Comparison of ENCODE assay signal across 8 cellular contexts in genomic region chr1:65066766-65067490, GRCh38.
DNase-seq lines count a peak whose midpoint lies in the region; ATAC-seq and TF ChIP-seq lines count a peak whose summit lies in the region.

No MANE protein-coding gene starts in this region.

- H2AFZ ChIP-seq in fibroblast of lung (ENCODE audit: low read length), result peak overlapping the region; percentile 61

- H3K36me3 Mint-ChIP-seq in naive B cell, result peaks cover 0 to 4% of the 10 kb centered on the region in 2 donors
- H3K36me3 Mint-ChIP-seq in stimulated activated effector memory CD8-positive, alpha-beta T cell treated with anti-CD3 and anti-CD28 coated beads, Interleukin-12 subunit alpha, Interleukin-12 subunit beta, amount 100 ng/mL, for 72 hours, result peaks cover 18% of the 10 kb centered on the region

- H3K9ac ChIP-seq in fibroblast of lung (ENCODE audit: insufficient read depth, low read length), result peak overlapping the region; percentile 85

- H3K4me3 ChIP-seq in Panc1 (ENCODE audit: low read depth in 2 of 2, low read length in 2 of 2) (peak overlapping the region; percentile 49 to 54), fibroblast of lung (replicated peaks in 1 of 4; ENCODE audit: control extremely low read depth in 1 of 4, insufficient read depth in 1 of 4, low read depth in 3 of 4, low read length in 4 of 4) (peak overlapping the region; percentile 35 to 90 (median 58))

- in situ Hi-C loops in Panc1 (cut with HindIII; ENCODE audit: low pct_unique_long_range_greater_than_20kb, low sequenced_read_pairs), result no loop called here

- H3K36me3 ChIP-seq in Panc1 (ENCODE audit: control insufficient read depth, insufficient read depth, low read length) (peaks cover 3% of the 10 kb centered on the region; the same call in 1 of the 2 replicates), fibroblast of lung (ENCODE audit: control insufficient read depth, insufficient read depth, low read length) (no peaks in the 10 kb centered on the region)

- POLR2A ChIA-PET in Panc1 (lab: Charles Lee), result no interaction called here

- peak overlapping the region; percentile 93 to 99 (median 96) for H3K4me3 Mint-ChIP-seq in naive B cell
- peak overlapping the region; percentile 90 for H3K4me3 Mint-ChIP-seq in stimulated activated effector memory CD8-positive, alpha-beta T cell treated with anti-CD3 and anti-CD28 coated beads, Interleukin-12 subunit alpha, Interleukin-12 subunit beta, amount 100 ng/mL, for 72 hours

- no TSS peak for BruUV-seq in Panc1 (replicated peaks; lab: Mats Ljungman, UMichigan)

- H3K27me3 ChIP-seq in Panc1 (ENCODE audit: control insufficient read depth, insufficient read depth, low read length) (peaks cover 13% of the 10 kb centered on the region), fibroblast of lung (ENCODE audit: control insufficient read depth, insufficient read depth, low read length) (no peaks in the 10 kb centered on the region)

- H3K27me3 Mint-ChIP-seq in naive B cell, result no peaks in the 10 kb centered on the region

- CTCF ChIA-PET in Panc1 (lab: Charles Lee), result no interaction called here

- intact Hi-C loops in Panc1 (cut with micrococcal nuclease; ENCODE audit: unreplicated experiment), result loop anchor here (10.0 kb wide), 1 partner anchor 358 kb away; the partner anchor contains the start of genes LEPR and LEPROT

- H3K9me3 Mint-ChIP-seq in naive B cell, result no peaks in the 10 kb centered on the region
- no peaks in the 10 kb centered on the region for H3K9me3 Mint-ChIP-seq in stimulated activated effector memory CD8-positive, alpha-beta T cell treated with anti-CD3 and anti-CD28 coated beads, Interleukin-12 subunit alpha, Interleukin-12 subunit beta, amount 100 ng/mL, for 72 hours

- peak; percentile 54 for ATAC-seq in HG03354 (IDR thresholded peaks at IDR 0.05; ENCODE audit: poor library complexity, severe bottlenecking, unreplicated experiment)
- peak; percentile 79 for ATAC-seq in Panc1
- ATAC-seq in naive B cell (ENCODE audit: low read depth in 2 of 2), result peak; percentile 73 to 74
- peak; percentile 79 for ATAC-seq in stimulated activated effector memory CD8-positive, alpha-beta T cell treated with anti-CD3 and anti-CD28 coated beads, Interleukin-12 subunit alpha, Interleukin-12 subunit beta, amount 100 ng/mL, for 72 hours

- H3K27ac ChIP-seq in Panc1 (ENCODE audit: low read length) (no peak overlapping the region), fibroblast of lung (ENCODE audit: insufficient read depth, low read length) (no peak overlapping the region)

- no peaks in the 10 kb centered on the region for H4K20me1 ChIP-seq in fibroblast of lung (ENCODE audit: control insufficient read depth, extremely low read depth, insufficient read depth, low read length)

- TF ChIP-seq CTCF in Panc1 (IDR thresholded peaks at IDR 0.05), result no peak
- no peak for TF ChIP-seq CTCF in fibroblast of lung (conservative IDR thresholded peaks at IDR 0.05 in 1 of 2, IDR thresholded peaks at IDR 0.05 in 1 of 2; ENCODE audit: low read depth in 1 of 2, low read length in 2 of 2)

- no peaks in the 10 kb centered on the region; the same call in 1 of the 2 replicates for H3K4me1 ChIP-seq in Panc1 (ENCODE audit: control insufficient read depth, insufficient read depth, low read length)
- H3K4me1 ChIP-seq in fibroblast of lung (ENCODE audit: control insufficient read depth, extremely low read depth, insufficient read depth, low read length), result peaks cover 6% of the 10 kb centered on the region

- peak overlapping the region; percentile 81 to 100 (median 98) for H3K27ac Mint-ChIP-seq in naive B cell
- peak overlapping the region; percentile 92 for H3K27ac Mint-ChIP-seq in stimulated activated effector memory CD8-positive, alpha-beta T cell treated with anti-CD3 and anti-CD28 coated beads, Interleukin-12 subunit alpha, Interleukin-12 subunit beta, amount 100 ng/mL, for 72 hours

- peaks cover 44 to 66% (median 57%) of the 10 kb centered on the region in 3 donors for H3K4me1 Mint-ChIP-seq in naive B cell
- H3K4me1 Mint-ChIP-seq in stimulated activated effector memory CD8-positive, alpha-beta T cell treated with anti-CD3 and anti-CD28 coated beads, Interleukin-12 subunit alpha, Interleukin-12 subunit beta, amount 100 ng/mL, for 72 hours, result peaks cover 51% of the 10 kb centered on the region

- H3K9me3 ChIP-seq in Panc1 (ENCODE audit: control insufficient read depth, insufficient read depth, low read depth, low read length) (no peaks in the 10 kb centered on the region), fibroblast of lung (ENCODE audit: control insufficient read depth, insufficient read depth, low read depth, low read length) (no peaks in the 10 kb centered on the region)

- DNase-seq in SIG-M5 treated with dmso at 0.1 percent for 504 hours (lab: John Stamatoyannopoulos, UW; ENCODE audit: unreplicated experiment), result peak; percentile 68
- DNase-seq in SIG-M5 (lab: John Stamatoyannopoulos, UW), result no peak
- no peak for DNase-seq in Panc1 (ENCODE audit: low read depth, low spot score)
- DNase-seq in activated T-helper 1 cell treated with anti-CD3 and anti-CD28 coated beads, Interleukin-2, amount 50 U/mL, for 16 hours (ENCODE audit: low read depth in 1 of 2, low spot score in 1 of 2), result peak; percentile 65 to 70
- DNase-seq in fibroblast of lung (ENCODE audit: low read depth in 2 of 2), result peak; percentile 42 to 83
- DNase-seq in naive B cell, result peak; percentile 86
- peak; percentile 60 to 89 for DNase-seq in stimulated activated effector memory CD8-positive, alpha-beta T cell treated with anti-CD3 and anti-CD28 coated beads, Interleukin-12 subunit alpha, Interleukin-12 subunit beta, amount 100 ng/mL, for 72 hours (ENCODE audit: low spot score in 2 of 2)

- H3K4me2 ChIP-seq in fibroblast of lung (ENCODE audit: extremely low read depth, insufficient read depth, low read length), result peak overlapping the region; percentile 78

- no peaks in the 10 kb centered on the region for H3K79me2 ChIP-seq in fibroblast of lung (ENCODE audit: control insufficient read depth, insufficient read depth, low read length)

Comparison
In these comparisons a context has a peak if more than half of its experiments do, and no peak if none do; other contexts are left out.
1. DNase-seq: peak in SIG-M5 treated with dmso at 0.1 percent for 504 hours (single experiment), activated T-helper 1 cell treated with anti-CD3 and anti-CD28 coated beads, Interleukin-2, amount 50 U/mL, for 16 hours (2 of 2), fibroblast of lung (2 of 2), naive B cell (single experiment) and stimulated activated effector memory CD8-positive, alpha-beta T cell treated with anti-CD3 and anti-CD28 coated beads, Interleukin-12 subunit alpha, Interleukin-12 subunit beta, amount 100 ng/mL, for 72 hours (2 of 2); none in SIG-M5 (single experiment) and Panc1 (single experiment).
2. Peak in every context shown above with its lines, with median percentiles within 50 percentile points of each other: ATAC-seq.